Comparison of ENCODE assay signal across 14 cellular contexts in genomic region chr20:1186367-1186991, GRCh38. TPM values are rescaled to one million over a fixed set of nuclear protein-coding genes. Genes with fewer than 3 reads are reported as not detected.
DNase-seq lines count a peak whose midpoint lies in the region; ATAC-seq and TF ChIP-seq lines count a peak whose summit lies in the region.
"Had no signal": no experiment of that assay in that cellular context is flagged by ENCODE, and none has a peak within 500 bp of the region (broad histone marks: within the 10 kb centered on the region; RNA-seq: fewer than 3 reads in every experiment).

No MANE protein-coding gene starts in this region.

- H3K27ac Mint-ChIP-seq in MCF 10A (ENCODE audit: low read depth, unreplicated experiment) = no peak overlapping the region
- H3K27ac Mint-ChIP-seq in activated T-helper 17 cell treated with anti-CD3 and anti-CD28 coated beads, Interleukin-2, amount 50 U/mL, for 72 hours = no peak overlapping the region

- no peak overlapping the region for H3K4me3 ChIP-seq in mammary epithelial cell (replicated peaks in 1 of 3; ENCODE audit: insufficient read depth in 1 of 3, low read depth in 2 of 3, low read length in 3 of 3)
- peak overlapping the region; percentile 62 for H3K4me3 ChIP-seq in lower lobe of right lung
- H3K4me3 ChIP-seq in upper lobe of left lung = no peak overlapping the region
- H3K4me3 ChIP-seq in suprapubic skin = no peak overlapping the region
- no peak overlapping the region for H3K4me3 ChIP-seq in PC-9

- H3K4me2 ChIP-seq in mammary epithelial cell (ENCODE audit: insufficient read depth, low read depth, low read length) (no peak overlapping the region), PC-9 (no peak overlapping the region)

- DNase-seq in MCF 10A (ENCODE audit: unreplicated experiment) (no peak), mammary epithelial cell (no peak), lower lobe of right lung (no peak), upper lobe of left lung (no peak), suprapubic skin (ENCODE audit: low spot score in 2 of 2) (no peak), NOMO-1 treated with dmso at 0.1 percent for 144 hours (lab: John Stamatoyannopoulos, UW; ENCODE audit: unreplicated experiment) (no peak), PC-9 (no peak)
- DNase-seq: amniotic stem cell had no signal

- no peaks in the 10 kb centered on the region for H3K9me2 ChIP-seq in PC-9 (ENCODE audit: insufficient read depth)

- H4K20me1 ChIP-seq in mammary epithelial cell (ENCODE audit: insufficient read depth, low read length) (no peaks in the 10 kb centered on the region), PC-9 (ENCODE audit: insufficient read depth) (no peaks in the 10 kb centered on the region)

- no peaks in the 10 kb centered on the region for H3K9me3 Mint-ChIP-seq in MCF 10A (ENCODE audit: unreplicated experiment)
- no peaks in the 10 kb centered on the region for H3K9me3 Mint-ChIP-seq in activated T-helper 17 cell treated with anti-CD3 and anti-CD28 coated beads, Interleukin-2, amount 50 U/mL, for 72 hours

- peaks cover 12% of the 10 kb centered on the region for H3K27me3 ChIP-seq in mammary epithelial cell (ENCODE audit: insufficient read depth, low read length)
- H3K27me3 ChIP-seq in lower lobe of right lung (ENCODE audit: low read depth) = peaks cover 16% of the 10 kb centered on the region
- peaks cover 0 to 16% (median 7%) of the 10 kb centered on the region in 4 donors for H3K27me3 ChIP-seq in upper lobe of left lung
- H3K27me3 ChIP-seq in suprapubic skin = peaks cover 25% of the 10 kb centered on the region
- peaks cover 33% of the 10 kb centered on the region for H3K27me3 ChIP-seq in PC-9 (ENCODE audit: insufficient read depth, low read depth)
- H3K27me3 ChIP-seq: right atrium auricular region had no signal

- H3K4me1 Mint-ChIP-seq in MCF 10A (ENCODE audit: insufficient read depth, unreplicated experiment) = no peaks in the 10 kb centered on the region
- H3K4me1 Mint-ChIP-seq in activated T-helper 17 cell treated with anti-CD3 and anti-CD28 coated beads, Interleukin-2, amount 50 U/mL, for 72 hours = peaks cover 4% of the 10 kb centered on the region

- TF ChIP-seq EP300 in upper lobe of left lung (IDR thresholded peaks at IDR 0.05) = no peak
- no peak for TF ChIP-seq EP300 in suprapubic skin (IDR thresholded peaks at IDR 0.05)

- H3F3A ChIP-seq in PC-9 (ENCODE audit: insufficient read depth, low read depth) = no peaks in the 10 kb centered on the region

- POLR2A ChIA-PET in MCF 10A (lab: Yijun Ruan, JAX) = no interaction called here
- POLR2A ChIA-PET in PC-9 (lab: Charles Lee; ENCODE audit: unreplicated experiment) = no interaction called here

- H3K36me3 ChIP-seq in mammary epithelial cell (ENCODE audit: insufficient read depth, low read length) (no peaks in the 10 kb centered on the region), lower lobe of right lung (no peaks in the 10 kb centered on the region), upper lobe of left lung (no peaks in the 10 kb centered on the region), suprapubic skin (no peaks in the 10 kb centered on the region), PC-9 (ENCODE audit: low read depth) (no peaks in the 10 kb centered on the region)
- H3K36me3 ChIP-seq: right atrium auricular region had no signal

- H2AFZ ChIP-seq in mammary epithelial cell (ENCODE audit: low read depth, low read length) (no peak overlapping the region), PC-9 (no peak overlapping the region)

- CTCF ChIA-PET in MCF 10A (lab: Yijun Ruan, JAX) = interaction anchor here (0.6 to 2.3 kb wide), 15 partner anchors 9 to 1073 kb away, joined by 3 to 14 read pairs (median 3); no protein-coding TSS in a partner anchor
- CTCF ChIA-PET in mammary epithelial cell (lab: Charles Lee; ENCODE audit: low non-redundant PET) = no interaction called here
- CTCF ChIA-PET in PC-9 (lab: Charles Lee) = interaction anchor here (1.3 kb wide), 1 partner anchor 14 kb away, joined by 3 read pairs; no protein-coding TSS in a partner anchor

- in situ Hi-C loops in mammary epithelial cell (cut with MboI; ENCODE audit: low sequenced_read_pairs in 2 of 2) = no loop called here

- dilution Hi-C loops in mammary epithelial cell (cut with HindIII; ENCODE audit: low sequenced_read_pairs) = no loop called here

- H3K27me3 Mint-ChIP-seq in MCF 10A (ENCODE audit: insufficient read depth, unreplicated experiment) = peaks cover 28% of the 10 kb centered on the region
- H3K27me3 Mint-ChIP-seq in activated T-helper 17 cell treated with anti-CD3 and anti-CD28 coated beads, Interleukin-2, amount 50 U/mL, for 72 hours = peaks cover 18% of the 10 kb centered on the region

- no peaks in the 10 kb centered on the region for H3K9me3 ChIP-seq in mammary epithelial cell (replicated peaks; ENCODE audit: insufficient read depth, low read length)
- no peaks in the 10 kb centered on the region for H3K9me3 ChIP-seq in lower lobe of right lung
- H3K9me3 ChIP-seq in upper lobe of left lung = no peaks in the 10 kb centered on the region
- H3K9me3 ChIP-seq in suprapubic skin = no peaks in the 10 kb centered on the region
- no peaks in the 10 kb centered on the region for H3K9me3 ChIP-seq in PC-9 (ENCODE audit: insufficient read depth, low read depth)
- H3K9me3 ChIP-seq: right atrium auricular region, tibial nerve had no signal

- no peak for ATAC-seq in activated T-helper 17 cell treated with anti-CD3 and anti-CD28 coated beads, Interleukin-2, amount 50 U/mL, for 72 hours (replicated peaks)
- ATAC-seq in lower lobe of right lung (no peak), upper lobe of left lung (ENCODE audit: low FRiP score in 2 of 2) (no peak)

- no peak overlapping the region for H3K27ac ChIP-seq in mammary epithelial cell (ENCODE audit: insufficient read depth, low read depth, low read length)
- peak overlapping the region; percentile 39 for H3K27ac ChIP-seq in lower lobe of right lung
- H3K27ac ChIP-seq in upper lobe of left lung = peak overlapping the region in 3 of 4 donors; percentile 48 to 81 (median 78)
- no peak overlapping the region for H3K27ac ChIP-seq in suprapubic skin
- H3K27ac ChIP-seq in PC-9 = no peak overlapping the region
- H3K27ac ChIP-seq: tibial nerve had no signal

- peak overlapping the region; percentile 45 for H3K4me3 Mint-ChIP-seq in MCF 10A (ENCODE audit: unreplicated experiment)
- H3K4me3 Mint-ChIP-seq in activated T-helper 17 cell treated with anti-CD3 and anti-CD28 coated beads, Interleukin-2, amount 50 U/mL, for 72 hours = peak overlapping the region; percentile 60

- TF ChIP-seq CTCF in MCF 10A (IDR thresholded peaks at IDR 0.05; ENCODE audit: unreplicated experiment) (no peak), mammary epithelial cell (conservative IDR thresholded peaks at IDR 0.05 in 1 of 2, IDR thresholded peaks at IDR 0.05 in 1 of 2; ENCODE audit: extremely low read depth in 1 of 2, insufficient read depth in 1 of 2, low read depth in 1 of 2, low read length in 2 of 2) (no peak), lower lobe of right lung (IDR thresholded peaks at IDR 0.05) (no peak), upper lobe of left lung (IDR thresholded peaks at IDR 0.05) (no peak), suprapubic skin (IDR thresholded peaks at IDR 0.05) (no peak), PC-9 (conservative IDR thresholded peaks at IDR 0.05) (no peak)

- WGBS in mammary epithelial cell (ENCODE audit: low coverage, missing lambda C conversion rate) = 77% methylated on average over 13 of the region's 13 CpGs
- WGBS in upper lobe of left lung, 2 donors = 76 to 78% methylated on average over 13 of the region's 13 CpGs
- 69% methylated on average over 10 of the region's 13 CpGs for WGBS in suprapubic skin

- TF ChIP-seq POLR2A in upper lobe of left lung (IDR thresholded peaks at IDR 0.05) (no peak), suprapubic skin (IDR thresholded peaks at IDR 0.05) (no peak)

- BruUV-seq in MCF 10A (replicated peaks; lab: Mats Ljungman, UMichigan) (no TSS peak), mammary epithelial cell (replicated peaks; lab: Mats Ljungman, UMichigan) (no TSS peak), PC-9 (replicated peaks; lab: Mats Ljungman, UMichigan) (no TSS peak)

- no peaks in the 10 kb centered on the region for H3K36me3 Mint-ChIP-seq in MCF 10A (ENCODE audit: insufficient read depth, unreplicated experiment)
- no peaks in the 10 kb centered on the region for H3K36me3 Mint-ChIP-seq in activated T-helper 17 cell treated with anti-CD3 and anti-CD28 coated beads, Interleukin-2, amount 50 U/mL, for 72 hours (ENCODE audit: low read depth)

- H3K79me2 ChIP-seq in mammary epithelial cell (ENCODE audit: insufficient read depth, low read length) (no peaks in the 10 kb centered on the region), PC-9 (ENCODE audit: low read depth) (no peaks in the 10 kb centered on the region)

- H3K4me1 ChIP-seq in mammary epithelial cell (ENCODE audit: insufficient read depth, low read length) = no peaks in the 10 kb centered on the region
- H3K4me1 ChIP-seq in lower lobe of right lung = peaks cover 18% of the 10 kb centered on the region
- peaks cover 13 to 24% (median 20%) of the 10 kb centered on the region in 4 donors for H3K4me1 ChIP-seq in upper lobe of left lung
- peaks cover 23% of the 10 kb centered on the region for H3K4me1 ChIP-seq in suprapubic skin
- no peaks in the 10 kb centered on the region for H3K4me1 ChIP-seq in PC-9 (replicated peaks; ENCODE audit: insufficient read depth)

- no peak overlapping the region for H3K9ac ChIP-seq in mammary epithelial cell (ENCODE audit: insufficient read depth, low read length)

- intact Hi-C loops in MCF 10A (cut with micrococcal nuclease) = no loop called here
- intact Hi-C loops in mammary epithelial cell (cut with micrococcal nuclease) = loop anchor here (10.0 kb wide), 1 partner anchor 372 kb away; no protein-coding TSS in a partner anchor
- intact Hi-C loops in lower lobe of right lung (cut with DNase I) = no loop called here
- intact Hi-C loops in PC-9 (cut with micrococcal nuclease; ENCODE audit: unreplicated experiment) = no loop called here

RNA-seq across cellular contexts. Expression of gene TMEM74B, which starts 1.7 kb away (rescaled TPM):
- total RNA-seq in MCF 10A (2022) (not detected in 2 replicates), mammary epithelial cell (1 to 10 TPM in 1 of 2 donors, under 1 TPM in 1; 0.67 to 1.9 TPM), lower lobe of right lung (15.8 TPM), upper lobe of left lung (10 to 100 TPM in 5 of 6 donors, 1 to 10 TPM in 1; 9.3 to 85.9 (median 11.5) TPM), suprapubic skin (1 to 10 TPM; 1.9 to 9.6 (median 3.9) TPM), PC-9 (2021) (0.44 and 1.2 TPM in 2 replicates)
- 0.67 TPM for polyA plus RNA-seq in mammary epithelial cell
- not detected for polyA minus RNA-seq in mammary epithelial cell
- 1 to 10 TPM in 1 of 2 donors, under 1 TPM in 1; 0.89 to 6.0 TPM for total RNA-seq in activated T-helper 17 cell treated with anti-CD3 and anti-CD28 coated beads, Interleukin-2, amount 50 U/mL, for 72 hours
- total RNA-seq: myocyte had no signal

RNA-seq across cellular contexts. Expression of gene C20orf202, which starts 16.8 kb away (rescaled TPM):
- total RNA-seq in MCF 10A (2022) = not detected in 2 replicates
- total RNA-seq in mammary epithelial cell = not detected
- not detected for polyA plus RNA-seq in mammary epithelial cell
- not detected for polyA minus RNA-seq in mammary epithelial cell
- total RNA-seq in activated T-helper 17 cell treated with anti-CD3 and anti-CD28 coated beads, Interleukin-2, amount 50 U/mL, for 72 hours = not detected
- total RNA-seq in lower lobe of right lung = 2.1 TPM
- total RNA-seq in upper lobe of left lung = 1 to 10 TPM in 1 of 6 donors, under 1 TPM in 3, not detected in 2; 0.55 to 1.7 (median 0.86) TPM
- total RNA-seq in suprapubic skin = under 1 TPM in 2 of 4 donors, not detected in 2; 0.89 to 0.97 TPM
- total RNA-seq in PC-9 (2021) = not detected in 2 replicates
- total RNA-seq: epithelial cell of proximal tubule, glomerular endothelial cell, myocyte had no signal

RNA-seq across cellular contexts. Expression of gene RAD21L1, which starts 39.4 kb away (rescaled TPM):
- total RNA-seq in MCF 10A (2022) (not detected in 2 replicates), mammary epithelial cell (not detected), lower lobe of right lung (not detected), upper lobe of left lung (not detected), suprapubic skin (under 1 TPM in 1 of 4 donors, not detected in 3; 0.34 TPM), PC-9 (2021) (0.60 TPM in 1 of 2 replicates, not detected in the other)
- polyA plus RNA-seq in mammary epithelial cell = not detected
- polyA minus RNA-seq in mammary epithelial cell = not detected
- not detected for total RNA-seq in activated T-helper 17 cell treated with anti-CD3 and anti-CD28 coated beads, Interleukin-2, amount 50 U/mL, for 72 hours
- total RNA-seq: glomerular endothelial cell, right atrium auricular region had no signal

Comparison
In these comparisons a context has a peak if more than half of its experiments do, and no peak if none do; other contexts are left out.
1. H3K27ac ChIP-seq: peak in lower lobe of right lung (single experiment) and upper lobe of left lung (3 of 4); none in mammary epithelial cell (single experiment), suprapubic skin (single experiment) and PC-9 (single experiment).